ENCODE assay signal across 22 cellular contexts in the genomic region with DNA sequence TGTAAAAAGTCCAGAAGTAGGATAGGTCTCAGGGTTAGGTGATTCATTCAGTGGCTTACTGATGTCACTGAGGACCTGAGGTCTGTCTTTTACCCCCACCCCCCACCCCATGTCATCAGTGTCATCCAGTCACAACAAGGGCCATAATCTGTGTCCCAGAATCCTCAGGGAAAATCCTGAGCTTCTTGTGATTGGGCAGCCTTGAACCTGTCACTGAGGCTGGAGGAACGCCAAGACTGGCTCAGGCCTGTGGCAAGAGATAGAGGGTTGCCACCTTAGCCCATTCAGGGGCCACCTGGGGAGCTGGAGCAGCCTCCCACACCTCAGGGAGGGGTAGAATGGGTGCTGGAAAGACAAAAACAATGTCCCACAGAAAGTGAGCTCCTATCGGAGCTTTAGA. TPM values are rescaled to one million over a fixed set of nuclear protein-coding genes. Genes with fewer than 3 reads are reported as not detected.
"Had no signal": no experiment of that assay in that cellular context is flagged by ENCODE, and none has a peak within 500 bp of the region (broad histone marks: within the 10 kb centered on the region; RNA-seq: fewer than 3 reads in every experiment).

No MANE protein-coding gene starts in this region.

- H3K9me3 ChIP-seq: breast epithelium had no signal

- H3K36me3 ChIP-seq: breast epithelium had no signal

- H3K27me3 ChIP-seq: breast epithelium had no signal

- DNase-seq: activated CD4-positive, alpha-beta T cell treated with anti-CD3 and anti-CD28 coated beads for 48 hours; activated CD4-positive, alpha-beta T cell treated with anti-CD3 and anti-CD28 coated beads, Interleukin-2, amount 50 U/mL, for 4 hours; activated CD8-positive, alpha-beta T cell treated with anti-CD3 and anti-CD28 coated beads, Interleukin-2, amount 10 ng/mL, durations not matched to agents 7 days and 5 days; activated gamma-delta T cell treated with Interleukin-2 at 50 U/mL for 16 hours; activated naive CD4-positive, alpha-beta T cell treated with anti-CD3 and anti-CD28 coated beads, Interleukin-2, amount 10 ng/mL, durations not matched to agents 7 days and 5 days; activated naive CD8-positive, alpha-beta T cell treated with anti-CD3 and anti-CD28 coated beads for 36 hours; activated T-cell treated with anti-CD3 and anti-CD28 coated beads, Interleukin-2, amount 50 U/mL, for 48 hours; caudate nucleus; Kasumi-1; KBM-7; NCI-H146; NCI-H1930; NCI-H2171; NCI-H2227 treated with DMSO at 0.1 percent for 48 hours; NCI-H526 treated with DMSO at 0.1 percent for 48 hours; SHP77 treated with DMSO at 0.1 percent for 48 hours; T-helper 9 cell had no signal

- H3K4me1 ChIP-seq: breast epithelium had no signal

- H3K4me3 ChIP-seq: breast epithelium had no signal

- H3K27ac ChIP-seq: breast epithelium had no signal

- ATAC-seq: activated CD8-positive, alpha-beta T cell treated with anti-CD3 and anti-CD28 coated beads, Interleukin-2, amount 10 ng/mL, durations not matched to agents 7 days and 5 days; WTC11 had no signal

RNA-seq across cellular contexts. Expression of gene WDR86, which starts 38.6 kb away (rescaled TPM):
- total RNA-seq: activated naive CD8-positive, alpha-beta T cell treated with anti-CD3 and anti-CD28 coated beads for 36 hours; activated T-helper 2 cell treated with anti-CD3 and anti-CD28 coated beads, Interferon-gamma antibody, Interleukin-2, Interleukin-4, amounts not matched to agents 10 μg/mL and 5 μg/mL and 100 μg/mL, durations not matched to agents 14 hours and 24 hours and 36 hours; NCI-H460; SK-MEL-5 had no signal
